ENCODE assay signal across 8 cellular contexts in the genomic region with DNA sequence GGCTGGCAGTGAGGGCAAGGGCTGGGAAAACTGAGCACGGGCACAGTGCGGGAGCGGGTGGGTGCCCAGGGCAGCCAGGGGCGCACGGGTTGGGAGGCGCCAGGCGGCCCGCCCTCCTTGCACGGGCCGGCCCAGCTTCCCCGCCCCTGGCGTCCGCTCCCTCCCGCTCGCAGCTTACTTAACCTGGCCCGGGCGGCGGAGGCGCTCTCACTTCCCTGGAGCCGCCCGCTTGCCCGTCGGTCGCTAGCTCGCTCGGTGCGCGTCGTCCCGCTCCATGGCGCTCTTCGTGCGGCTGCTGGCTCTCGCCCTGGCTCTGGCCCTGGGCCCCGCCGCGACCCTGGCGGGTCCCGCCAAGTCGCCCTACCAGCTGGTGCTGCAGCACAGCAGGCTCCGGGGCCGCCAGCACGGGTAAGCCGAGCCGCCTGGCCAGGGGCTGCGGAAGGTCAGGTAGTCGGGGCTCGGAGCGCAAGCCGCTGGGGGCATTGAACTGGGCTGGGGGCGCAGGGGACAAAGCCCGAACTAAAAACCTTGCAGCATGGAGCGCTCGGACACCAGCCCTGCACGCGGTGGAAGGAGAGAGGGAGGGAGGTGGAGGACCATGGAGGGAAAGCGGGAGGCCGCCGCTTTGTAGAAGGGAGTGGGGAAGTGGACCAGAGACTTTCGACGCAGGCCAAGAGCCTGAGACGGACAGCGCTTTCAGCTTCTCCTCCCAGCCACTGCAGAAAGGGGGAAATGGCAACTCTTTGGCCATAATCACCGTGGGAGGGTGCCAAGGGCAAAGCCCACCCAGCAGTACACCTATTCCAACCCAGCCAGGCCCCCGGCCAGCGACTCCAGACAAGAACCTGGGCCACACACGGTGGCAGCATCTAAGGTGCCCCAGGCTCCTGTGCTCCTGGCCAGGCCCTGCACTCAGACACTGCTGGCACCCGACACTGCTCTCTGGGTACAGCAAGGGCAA. TPM values are rescaled to one million over a fixed set of nuclear protein-coding genes. Genes with fewer than 3 reads are reported as not detected.
A peak's percentile ranks its signal among the peaks of the same experiment; 100 is the strongest.
DNase-seq lines count a peak whose midpoint lies in the region; ATAC-seq and TF ChIP-seq lines count a peak whose summit lies in the region.

A gene (plus strand): TSS at position 207 of the 961 bp plus-strand sequence. CDS start 68 bp downstream, at position 275.

- 4 to 5% methylated on average over 36 to 58 of the region's 68 CpGs for WGBS in GM23248 (ENCODE audit: low coverage in 1 of 2, low lambda C conversion rate in 2 of 2, missing lambda C conversion rate in 2 of 2), 2 experiments

- TF ChIP-seq CTCF in AG10803 (conservative IDR thresholded peaks at IDR 0.05; ENCODE audit: low read length) (no peak; the same call in 1 of the 2 replicates), fibroblast of lung (conservative IDR thresholded peaks at IDR 0.05 in 1 of 2, IDR thresholded peaks at IDR 0.05 in 1 of 2; ENCODE audit: low read depth in 1 of 2, low read length in 2 of 2) (peak in 1 of 2 donors; percentile 17)

- H3K4me3 ChIP-seq in AG10803 (ENCODE audit: low read length) (peak within 1 kb of the TSS; percentile 81), GM23248 (peak within 1 kb of the TSS; percentile 81), fibroblast of lung (replicated peaks in 1 of 4; ENCODE audit: control extremely low read depth in 1 of 4, insufficient read depth in 1 of 4, low read depth in 3 of 4, low read length in 4 of 4) (peak within 1 kb of the TSS; percentile 58 to 84 (median 71)), mucosa of stomach (ENCODE audit: low read length) (no peak within 1 kb of the TSS)

- H3K27me3 ChIP-seq in GM23248 (replicated peaks; ENCODE audit: insufficient read depth) (no peaks in the 10 kb centered on the region), fibroblast of lung (ENCODE audit: control insufficient read depth, insufficient read depth, low read length) (no peaks in the 10 kb centered on the region), mucosa of stomach (ENCODE audit: control insufficient read depth, insufficient read depth, low read length) (peaks cover 32% of the 10 kb centered on the region)

- H3K9me3 ChIP-seq in GM23248 (ENCODE audit: low read depth) (no peaks in the 10 kb centered on the region), fibroblast of lung (ENCODE audit: control insufficient read depth, insufficient read depth, low read depth, low read length) (no peaks in the 10 kb centered on the region), mucosa of stomach (ENCODE audit: control insufficient read depth, low read length) (no peaks in the 10 kb centered on the region)

- H3K79me2 ChIP-seq in GM23248 (ENCODE audit: insufficient read depth) (peaks cover 63% of the 10 kb centered on the region), fibroblast of lung (ENCODE audit: control insufficient read depth, insufficient read depth, low read length) (peaks cover 15% of the 10 kb centered on the region)

- peak; percentile 74 for DNase-seq in AG10803 (ENCODE audit: low read depth)
- peak; percentile 92 for DNase-seq in GM23248
- DNase-seq in SW480 (ENCODE audit: low spot score), result peak; percentile 78
- DNase-seq in fibroblast of lung (ENCODE audit: low read depth in 2 of 2), result peak; percentile 55 to 70
- no peak for DNase-seq in hippocampal formation (lab: John Stamatoyannopoulos, UW)
- DNase-seq in stimulated activated CD8-positive, alpha-beta memory T cell treated with anti-CD3 and anti-CD28 coated beads, Interleukin-4, amount 100 ng/mL, for 48 hours, result no peak

- H2AFZ ChIP-seq in GM23248 (0 out of 2 replicates have a peak within 1 kb of the TSS, but pooled peaks have one; percentile 29), fibroblast of lung (ENCODE audit: low read length) (peak within 1 kb of the TSS; percentile 75)

- H3K4me1 ChIP-seq in GM23248 (ENCODE audit: insufficient read depth), result peaks cover 57% of the 10 kb centered on the region
- peaks cover 21% of the 10 kb centered on the region for H3K4me1 ChIP-seq in fibroblast of lung (ENCODE audit: control insufficient read depth, extremely low read depth, insufficient read depth, low read length)
- peaks cover 21% of the 10 kb centered on the region for H3K4me1 ChIP-seq in mucosa of stomach (ENCODE audit: control insufficient read depth, insufficient read depth, low read length)

- no peaks in the 10 kb centered on the region for H3K9me2 ChIP-seq in GM23248 (ENCODE audit: insufficient read depth)

- H3K27ac ChIP-seq in GM23248 (peak within 1 kb of the TSS; percentile 90), fibroblast of lung (ENCODE audit: insufficient read depth, low read length) (peak within 1 kb of the TSS; percentile 34)

- H4K20me1 ChIP-seq in GM23248 (ENCODE audit: insufficient read depth) (no peaks in the 10 kb centered on the region), fibroblast of lung (ENCODE audit: control insufficient read depth, extremely low read depth, insufficient read depth, low read length) (no peaks in the 10 kb centered on the region)

- peaks cover 67% of the 10 kb centered on the region for H3F3A ChIP-seq in GM23248 (ENCODE audit: insufficient read depth)

- no peak for ATAC-seq in GM19351 (IDR thresholded peaks at IDR 0.05; ENCODE audit: unreplicated experiment)

- H3K4me2 ChIP-seq in GM23248 (ENCODE audit: unreplicated experiment) (peak within 1 kb of the TSS; percentile 95), fibroblast of lung (ENCODE audit: extremely low read depth, insufficient read depth, low read length) (peak within 1 kb of the TSS; percentile 81)

- in situ Hi-C loops in GM23248 (cut with MboI), result no loop called here

- H3K36me3 ChIP-seq in GM23248 (ENCODE audit: low read depth), result peaks cover 24% of the 10 kb centered on the region
- H3K36me3 ChIP-seq in fibroblast of lung (ENCODE audit: control insufficient read depth, insufficient read depth, low read length), result peaks cover 8% of the 10 kb centered on the region
- no peaks in the 10 kb centered on the region for H3K36me3 ChIP-seq in mucosa of stomach (ENCODE audit: control insufficient read depth, insufficient read depth, low read length)

- H3K9ac ChIP-seq in GM23248, result peak within 1 kb of the TSS; percentile 96
- peak within 1 kb of the TSS; percentile 82 for H3K9ac ChIP-seq in fibroblast of lung (ENCODE audit: insufficient read depth, low read length)
- H3K9ac ChIP-seq in mucosa of stomach (ENCODE audit: low read length), result peak within 1 kb of the TSS; percentile 42

RNA-seq across cellular contexts. Expression of the gene that starts here (rescaled TPM):
- total RNA-seq in GM23248 (2014; rRNA removed; shearing (Covaris generic)), result 7,109 and 7,351 TPM in 2 replicates
- polyA plus RNA-seq in GM23248 (2016; fragmentation: Nextera tagmentation; extraction: Ambion mirVana) (7,159 and 7,358 TPM in 2 replicates), fibroblast of lung (525 and 889 TPM in 2 replicates)
- total RNA-seq in fibroblast of lung, result 270 and 398 TPM in 2 replicates
- 631 and 968 TPM in 2 replicates for polyA plus RNA-seq in fibroblast of lung (2012)
- 379 and 787 TPM in 2 replicates for polyA minus RNA-seq in fibroblast of lung (ENCODE audit: low replicate concordance)

Comparison
In these comparisons a context has a peak if more than half of its experiments do, and no peak if none do; other contexts are left out.
1. RNA of the gene that starts here (total RNA-seq): 7,109 to 7,351 TPM in GM23248; 270 to 398 TPM in fibroblast of lung; every median in the first group is over 10 times any median in the second.
2. DNase-seq: peak in AG10803 (single experiment), GM23248 (single experiment), SW480 (single experiment) and fibroblast of lung (2 of 2); none in hippocampal formation (0 of 2) and stimulated activated CD8-positive, alpha-beta memory T cell treated with anti-CD3 and anti-CD28 coated beads, Interleukin-4, amount 100 ng/mL, for 48 hours (single experiment).
3. H3K9ac ChIP-seq: peak in every context shown above with its lines; median percentile 96 in GM23248; 82 in fibroblast of lung; 42 in mucosa of stomach.